In the genomic region with DNA sequence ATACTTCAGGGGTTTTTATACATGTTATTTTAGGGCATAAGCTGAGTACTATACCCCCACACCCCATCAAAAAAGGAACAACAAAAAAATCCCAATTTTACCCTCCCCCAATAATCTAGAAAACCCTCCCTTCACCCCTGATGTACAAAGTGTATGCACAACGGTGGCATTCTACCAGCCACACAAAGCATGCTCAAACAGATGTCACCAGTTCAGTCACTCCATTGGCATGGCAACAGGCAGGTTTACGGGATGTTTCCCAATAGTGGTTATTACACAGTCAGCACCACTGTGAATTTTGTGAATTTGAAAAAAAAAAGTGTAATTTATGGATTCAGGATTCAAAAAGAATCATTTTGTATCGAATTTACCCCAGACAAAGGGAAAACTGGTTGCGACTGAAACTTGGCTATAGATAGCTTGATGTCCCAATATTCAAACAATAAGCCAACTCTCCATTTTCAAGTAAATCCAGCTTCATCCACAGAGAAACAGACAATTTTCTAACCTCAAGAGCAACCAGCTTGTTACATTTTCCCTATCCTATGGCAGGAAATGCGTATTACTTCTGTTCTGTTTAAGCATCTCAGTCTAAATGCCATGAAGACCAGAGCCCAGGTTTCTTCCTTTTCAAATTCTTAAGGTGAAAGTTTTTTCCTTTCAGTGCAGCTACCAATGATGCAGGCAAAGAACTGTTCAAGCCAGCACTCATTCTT, we compare ENCODE assay signal across 12 cellular contexts. TPM values are rescaled to one million over a fixed set of nuclear protein-coding genes. Genes with fewer than 3 reads are reported as not detected.
DNase-seq lines count a peak whose midpoint lies in the region; ATAC-seq and TF ChIP-seq lines count a peak whose summit lies in the region.
"Had no signal": no experiment of that assay in that cellular context is flagged by ENCODE, and none has a peak within 500 bp of the region (broad histone marks: within the 10 kb centered on the region; RNA-seq: fewer than 3 reads in every experiment).

No MANE protein-coding gene starts in this region.

- H3K36me3 ChIP-seq in lower lobe of right lung, result peaks cover 46% of the 10 kb centered on the region

- intact Hi-C loops in lower lobe of right lung (cut with DNase I), result no loop called here

- H3K27ac ChIP-seq in lower lobe of right lung, result no peak overlapping the region
- H3K27ac ChIP-seq: stomach had no signal

- peak overlapping the region; percentile 70 for H3K27ac Mint-ChIP-seq in HFFc6

- peaks cover 4% of the 10 kb centered on the region for H3K4me1 ChIP-seq in lower lobe of right lung

- ATAC-seq in lower lobe of right lung, result peak; percentile 43 to 65
- ATAC-seq in HG02759 (IDR thresholded peaks at IDR 0.05; ENCODE audit: unreplicated experiment), result no peak
- no peak for ATAC-seq in GM18517 (IDR thresholded peaks at IDR 0.05; ENCODE audit: unreplicated experiment)
- ATAC-seq: activated T-cell treated with anti-CD3 and anti-CD28 coated beads, Interleukin-2, amount 50 U/mL, for 4 hours had no signal

- H3K4me3 Mint-ChIP-seq in HFFc6, result no peak overlapping the region
- H3K4me3 Mint-ChIP-seq: activated T-cell treated with anti-CD3 and anti-CD28 coated beads, Interleukin-2, amount 50 U/mL, for 4 hours had no signal

- H3K9me3 Mint-ChIP-seq in HFFc6, result no peaks in the 10 kb centered on the region
- H3K9me3 Mint-ChIP-seq: activated T-cell treated with anti-CD3 and anti-CD28 coated beads, Interleukin-2, amount 50 U/mL, for 4 hours had no signal

- no peaks in the 10 kb centered on the region for H3K27me3 ChIP-seq in lower lobe of right lung (ENCODE audit: low read depth)
- H3K27me3 ChIP-seq: stomach had no signal

- H3K4me1 Mint-ChIP-seq in HFFc6 (ENCODE audit: low read depth), result peaks cover 39% of the 10 kb centered on the region

- H3K4me3 ChIP-seq in astrocyte of the spinal cord (ENCODE audit: low read depth, low read length) (no peak overlapping the region), lower lobe of right lung (no peak overlapping the region)
- H3K4me3 ChIP-seq: stomach had no signal

- DNase-seq in AG08395 (ENCODE audit: low spot score) (peak; percentile 62), HFFc6 (peak; percentile 51), astrocyte of the spinal cord (ENCODE audit: low read depth, low spot score) (peak; percentile 33), lower lobe of right lung (no peak), NCI-H748 treated with DMSO at 0.1 percent for 48 hours (lab: John Stamatoyannopoulos, UW) (no peak), NCI-H82 treated with DMSO at 0.1 percent for 48 hours (lab: John Stamatoyannopoulos, UW; ENCODE audit: unreplicated experiment) (no peak)
- DNase-seq: activated T-cell treated with anti-CD3 and anti-CD28 coated beads, Interleukin-2, amount 50 U/mL, for 4 hours; effector CD8-positive, alpha-beta T cell; small intestine; stomach had no signal

- no peaks in the 10 kb centered on the region for H3K9me3 ChIP-seq in lower lobe of right lung
- H3K9me3 ChIP-seq: stomach had no signal

- no peaks in the 10 kb centered on the region; the same call in 1 of the 2 replicates for H3K27me3 Mint-ChIP-seq in HFFc6 (ENCODE audit: insufficient read depth)

- in situ Hi-C loops in astrocyte of the spinal cord (cut with HindIII; ENCODE audit: low sequenced_read_pairs), result no loop called here

- peaks cover 36% of the 10 kb centered on the region for H3K36me3 Mint-ChIP-seq in HFFc6 (ENCODE audit: low read depth)

- no peak for TF ChIP-seq CTCF in HFFc6 (IDR thresholded peaks at IDR 0.05)
- TF ChIP-seq CTCF in astrocyte of the spinal cord (IDR thresholded peaks at IDR 0.05; ENCODE audit: low read depth, low read length), result no peak
- TF ChIP-seq CTCF in lower lobe of right lung (IDR thresholded peaks at IDR 0.05), result no peak

RNA-seq across cellular contexts. Expression of gene SLC45A3, which starts 34.0 kb away (rescaled TPM):
- 1 to 10 TPM; 1.1 to 2.4 (median 1.4) TPM for total RNA-seq in HFFc6 (2021; fragmentation: NEBNext Ultra II Directional; extraction: Animal tissue kit (Norgen Biotek cat#: 25700))
- 6.8 TPM for total RNA-seq in lower lobe of right lung

RNA-seq across cellular contexts. Expression of gene NUCKS1, which starts 35.6 kb away (rescaled TPM):
- total RNA-seq in HFFc6 (2021; fragmentation: NEBNext Ultra II Directional; extraction: Animal tissue kit (Norgen Biotek cat#: 25700)), result 100 to 1,000 TPM; 187 to 259 (median 222) TPM
- 111 TPM for total RNA-seq in lower lobe of right lung

Comparison
In these comparisons a context has a peak if more than half of its experiments do, and no peak if none do; other contexts are left out.
1. DNase-seq: peak in AG08395 (single experiment), HFFc6 (single experiment) and astrocyte of the spinal cord (single experiment); none in lower lobe of right lung (single experiment), NCI-H748 treated with DMSO at 0.1 percent for 48 hours (single experiment) and NCI-H82 treated with DMSO at 0.1 percent for 48 hours (single experiment).
2. ATAC-seq: peak in lower lobe of right lung (2 of 2); none in HG02759 (single experiment) and GM18517 (single experiment).